ENCODE assay signal across 23 cellular contexts in the genomic region with DNA sequence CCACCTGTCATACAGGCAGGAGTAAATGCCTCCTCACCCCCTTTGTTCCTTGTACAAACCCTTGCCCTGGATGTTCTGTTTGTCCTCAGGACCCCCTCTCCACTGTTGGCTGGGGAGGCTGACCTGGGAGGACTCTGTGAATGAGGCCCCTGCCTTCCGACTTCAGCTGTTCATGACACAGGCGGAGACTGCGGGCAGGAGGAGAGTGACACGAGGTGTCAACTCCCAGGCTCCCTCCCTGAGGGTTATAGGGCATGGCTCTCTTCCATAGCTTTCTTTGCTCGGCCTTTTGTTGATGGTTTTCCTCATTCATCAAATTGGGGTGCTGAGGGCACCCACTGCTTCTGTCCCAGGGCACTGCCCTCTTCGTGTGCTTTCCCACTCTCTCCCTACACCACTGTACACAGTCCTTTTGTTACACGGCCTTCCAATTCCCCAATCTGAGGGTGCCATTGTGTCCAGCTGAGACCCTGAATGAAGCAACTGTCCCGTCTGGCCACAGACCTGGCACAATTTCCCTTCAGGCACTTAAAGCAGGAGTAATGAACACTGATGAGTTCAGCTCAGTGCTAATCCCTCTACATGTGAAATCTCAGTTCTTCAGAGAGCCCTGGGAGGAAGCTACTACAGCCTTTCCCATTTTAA. TPM values are rescaled to one million over a fixed set of nuclear protein-coding genes. Genes with fewer than 3 reads are reported as not detected.
DNase-seq lines count a peak whose midpoint lies in the region; TF ChIP-seq lines count a peak whose summit lies in the region.
"Had no signal": no experiment of that assay in that cellular context is flagged by ENCODE, and none has a peak within 500 bp of the region (broad histone marks: within the 10 kb centered on the region; RNA-seq: fewer than 3 reads in every experiment).

No MANE protein-coding gene starts in this region.

- DNase-seq in Caco-2 (no peak), foreskin melanocyte (peak; percentile 56), mesenteric fat pad (ENCODE audit: low spot score) (peak; percentile 41), suprapubic skin (ENCODE audit: low spot score in 2 of 2) (peak; percentile 30 to 55), AG08396 (ENCODE audit: low spot score) (no peak), NCI-H187 (lab: John Stamatoyannopoulos, UW) (no peak)
- no peak for DNase-seq in central memory CD4-positive, alpha-beta T cell
- DNase-seq: CD8-positive, alpha-beta memory T cell; DMS53; GDM1; HCEC 1CT; KBM-7; MM.1S; NCI-H1048; NCI-H1436 treated with DMSO at 0.1 percent for 48 hours; NCI-H2029; NCI-H345; NCI-H524 treated with DMSO at 0.1 percent for 48 hours; NCI-H82; OCI-M1; SJCRH30 had no signal

- CTCF ChIA-PET in Caco-2 (lab: Charles Lee), result no interaction called here

- WGBS in suprapubic skin, result 82% methylated on average over 8 of the region's 8 CpGs

- no peak overlapping the region for H3K4me3 ChIP-seq in Caco-2 (ENCODE audit: low read depth, low read length)
- H3K4me3 ChIP-seq in suprapubic skin, result no peak overlapping the region
- H3K4me3 ChIP-seq: GM23338, SJCRH30 had no signal

- H3K36me3 ChIP-seq in Caco-2 (ENCODE audit: control insufficient read depth, insufficient read depth, low read length) (no peaks in the 10 kb centered on the region), suprapubic skin (no peaks in the 10 kb centered on the region)
- H3K36me3 ChIP-seq: SJCRH30 had no signal

- BruUV-seq in Caco-2 (replicated peaks; lab: Mats Ljungman, UMichigan), result no TSS peak

- POLR2A ChIA-PET in Caco-2 (lab: Charles Lee), result no interaction called here

- no peaks in the 10 kb centered on the region for H3K36me3 Mint-ChIP-seq in Caco-2 (ENCODE audit: insufficient read depth, unreplicated experiment)
- H3K36me3 Mint-ChIP-seq: CD8-positive, alpha-beta memory T cell had no signal

- H3K4me1 ChIP-seq in Caco-2 (no peaks in the 10 kb centered on the region), suprapubic skin (no peaks in the 10 kb centered on the region)

- H3K27me3 ChIP-seq in Caco-2 (replicated peaks; ENCODE audit: control insufficient read depth, insufficient read depth, low read length) (no peaks in the 10 kb centered on the region), suprapubic skin (no peaks in the 10 kb centered on the region)
- H3K27me3 ChIP-seq: SJCRH30 had no signal

- no peaks in the 10 kb centered on the region for H3K9me3 ChIP-seq in Caco-2
- no peaks in the 10 kb centered on the region for H3K9me3 ChIP-seq in suprapubic skin
- H3K9me3 ChIP-seq: SJCRH30 had no signal

- TF ChIP-seq EP300 in suprapubic skin (IDR thresholded peaks at IDR 0.05), result no peak

- H3K4me3 Mint-ChIP-seq in Caco-2 (ENCODE audit: unreplicated experiment), result no peak overlapping the region
- H3K4me3 Mint-ChIP-seq: CD8-positive, alpha-beta memory T cell; GM23338 had no signal

- H3K4me1 Mint-ChIP-seq in Caco-2 (ENCODE audit: low read depth, unreplicated experiment), result peaks cover 12% of the 10 kb centered on the region
- H3K4me1 Mint-ChIP-seq: CD8-positive, alpha-beta memory T cell had no signal

- no peaks in the 10 kb centered on the region for H3K27me3 Mint-ChIP-seq in Caco-2 (ENCODE audit: insufficient read depth, unreplicated experiment)

- TF ChIP-seq CTCF in Caco-2 (IDR thresholded peaks at IDR 0.05; ENCODE audit: insufficient read depth in 1 of 2, low read depth in 1 of 2, low read length in 1 of 2, severe bottlenecking in 1 of 2, unreplicated experiment in 1 of 2) (no peak), suprapubic skin (IDR thresholded peaks at IDR 0.05) (no peak)

- intact Hi-C loops in Caco-2 (cut with micrococcal nuclease; ENCODE audit: unreplicated experiment), result no loop called here

- H3K9me3 Mint-ChIP-seq in Caco-2 (ENCODE audit: unreplicated experiment), result no peaks in the 10 kb centered on the region
- H3K9me3 Mint-ChIP-seq: CD8-positive, alpha-beta memory T cell; GM23338 had no signal

- H3K27ac ChIP-seq in suprapubic skin, result no peak overlapping the region
- H3K27ac ChIP-seq: SJCRH30 had no signal

- H3K27ac Mint-ChIP-seq in Caco-2 (ENCODE audit: unreplicated experiment), result peak overlapping the region; percentile 12
- H3K27ac Mint-ChIP-seq: CD8-positive, alpha-beta memory T cell; GM23338 had no signal

- no peak for TF ChIP-seq POLR2A in suprapubic skin (IDR thresholded peaks at IDR 0.05)

RNA-seq across cellular contexts. Expression of gene KCNIP1, which starts 33.8 kb away (rescaled TPM):
- total RNA-seq in Caco-2 (2022), result not detected in 2 replicates
- total RNA-seq in mesenteric fat pad, result not detected
- under 1 TPM in 1 of 4 donors, not detected in 3; 0.34 TPM for total RNA-seq in suprapubic skin
- total RNA-seq: CD8-positive, alpha-beta memory T cell; HT1080 had no signal

Comparison
In these comparisons a context has a peak if more than half of its experiments do, and no peak if none do; other contexts are left out.
1. DNase-seq: peak in foreskin melanocyte (single experiment), mesenteric fat pad (single experiment) and suprapubic skin (2 of 2); none in Caco-2 (0 of 2), central memory CD4-positive, alpha-beta T cell (single experiment), AG08396 (single experiment) and NCI-H187 (0 of 2).